9 cellular contexts compared by ENCODE assay signal in genomic region chr1:30743584-30744059, GRCh38. TPM values are rescaled to one million over a fixed set of nuclear protein-coding genes. Genes with fewer than 3 reads are reported as not detected.
DNase-seq lines count a peak whose midpoint lies in the region; ATAC-seq and TF ChIP-seq lines count a peak whose summit lies in the region.
"Had no signal": no experiment of that assay in that cellular context is flagged by ENCODE, and none has a peak within 500 bp of the region (broad histone marks: within the 10 kb centered on the region; RNA-seq: fewer than 3 reads in every experiment).

No MANE protein-coding gene starts in this region.

- in situ Hi-C loops in GM13976 (cut with MboI; ENCODE audit: low sequenced_read_pairs, unreplicated experiment) = no loop called here

- H3K4me1 Mint-ChIP-seq in stimulated activated naive B cell treated with anti-CD40 and anti-IgM and Interleukin-4, amounts not matched to agents 10 μg/mL and 1 μg/mL and 100 μg/mL, for 72 hours = peaks cover 84 to 100% of the 10 kb centered on the region in 2 donors

- H3K27me3 Mint-ChIP-seq in stimulated activated naive B cell treated with anti-CD40 and anti-IgM and Interleukin-4, amounts not matched to agents 10 μg/mL and 1 μg/mL and 100 μg/mL, for 72 hours = no peaks in the 10 kb centered on the region

- peak; percentile 27 for ATAC-seq in HG03097 (IDR thresholded peaks at IDR 0.05; ENCODE audit: low FRiP score, unreplicated experiment)
- ATAC-seq in stimulated activated naive B cell treated with anti-CD40 and anti-IgM and Interleukin-4, amounts not matched to agents 10 μg/mL and 1 μg/mL and 100 μg/mL, for 72 hours (replicated peaks) = peak; percentile 54 to 67

- H3K27ac Mint-ChIP-seq in stimulated activated naive B cell treated with anti-CD40 and anti-IgM and Interleukin-4, amounts not matched to agents 10 μg/mL and 1 μg/mL and 100 μg/mL, for 72 hours = peak overlapping the region; percentile 100

- H3K36me3 Mint-ChIP-seq in stimulated activated naive B cell treated with anti-CD40 and anti-IgM and Interleukin-4, amounts not matched to agents 10 μg/mL and 1 μg/mL and 100 μg/mL, for 72 hours = peaks cover 75 to 95% of the 10 kb centered on the region in 2 donors

- DNase-seq in GM13976 (ENCODE audit: low spot score) = peak; percentile 82
- peak in 4 of 5 experiments; percentile 35 to 96 (median 78) for DNase-seq in T-helper 2 cell
- DNase-seq in dermis blood vessel endothelial cell = peak; percentile 68
- DNase-seq in stimulated activated naive B cell treated with anti-CD40 and anti-IgM and Interleukin-4, amounts not matched to agents 10 μg/mL and 1 μg/mL and 100 μg/mL, for 72 hours = no peak
- no peak for DNase-seq in NCI-H1092 treated with DMSO at 0.1 percent for 48 hours (lab: John Stamatoyannopoulos, UW)
- no peak for DNase-seq in medulla oblongata (ENCODE audit: extremely low spot score)
- DNase-seq in RKO (ENCODE audit: low spot score) = no peak
- DNase-seq: gastrocnemius medialis had no signal

- TF ChIP-seq CTCF in GM13976 (IDR thresholded peaks at IDR 0.05; ENCODE audit: borderline replicate concordance, control extremely low read depth, extremely low read depth, insufficient read depth, missing control alignments) = no peak

- no peaks in the 10 kb centered on the region for H3K9me3 Mint-ChIP-seq in stimulated activated naive B cell treated with anti-CD40 and anti-IgM and Interleukin-4, amounts not matched to agents 10 μg/mL and 1 μg/mL and 100 μg/mL, for 72 hours

- peak overlapping the region; percentile 72 for H3K4me3 Mint-ChIP-seq in stimulated activated naive B cell treated with anti-CD40 and anti-IgM and Interleukin-4, amounts not matched to agents 10 μg/mL and 1 μg/mL and 100 μg/mL, for 72 hours

RNA-seq across cellular contexts. Expression of gene LAPTM5, which starts 14.0 kb away (rescaled TPM):
- 23.1 and 39.9 TPM in 2 replicates for total RNA-seq in dermis blood vessel endothelial cell

RNA-seq across cellular contexts. Expression of gene MATN1, which starts 20.2 kb away (rescaled TPM):
- total RNA-seq in dermis blood vessel endothelial cell = 0.17 TPM in 1 of 2 replicates, not detected in the other
- total RNA-seq: gastrocnemius medialis had no signal

Comparison
In these comparisons a context has a peak if more than half of its experiments do, and no peak if none do; other contexts are left out.
1. DNase-seq: peak in GM13976 (single experiment), T-helper 2 cell (4 of 5) and dermis blood vessel endothelial cell (single experiment); none in stimulated activated naive B cell treated with anti-CD40 and anti-IgM and Interleukin-4, amounts not matched to agents 10 μg/mL and 1 μg/mL and 100 μg/mL, for 72 hours (single experiment), NCI-H1092 treated with DMSO at 0.1 percent for 48 hours (single experiment), medulla oblongata (single experiment) and RKO (single experiment).